Comparison of ENCODE assay signal across 9 cellular contexts in the genomic region with DNA sequence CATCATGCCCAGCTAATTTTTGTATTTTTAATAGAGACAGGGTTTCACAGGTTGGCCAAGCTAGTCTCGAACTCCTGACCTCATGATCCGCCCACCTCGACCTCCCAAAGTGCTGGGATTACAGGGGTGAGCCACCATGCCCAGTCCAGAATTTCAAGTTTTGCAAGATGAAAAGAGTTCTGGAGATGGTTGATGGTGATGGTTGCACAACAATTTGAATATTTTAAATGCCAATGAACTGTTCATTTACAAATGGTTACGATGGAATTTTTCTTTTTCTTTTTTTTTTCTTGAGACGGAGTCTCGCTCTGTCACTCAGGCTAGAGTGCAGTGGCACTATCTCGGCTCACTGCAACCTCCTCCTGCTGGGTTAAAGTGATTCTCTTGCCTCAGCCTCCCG. TPM values are rescaled to one million over a fixed set of nuclear protein-coding genes. Genes with fewer than 3 reads are reported as not detected.
DNase-seq lines count a peak whose midpoint lies in the region; ATAC-seq and TF ChIP-seq lines count a peak whose summit lies in the region.
"Not testable (repeated sequence)": the region's sequence is repeated elsewhere in the genome, so short reads cannot be mapped to it uniquely, and the experiment has no call there.
"Had no signal": no experiment of that assay in that cellular context is flagged by ENCODE, and none has a peak within 500 bp of the region (broad histone marks: within the 10 kb centered on the region; RNA-seq: fewer than 3 reads in every experiment).

No MANE protein-coding gene starts in this region.

- not testable (repeated sequence) for H3K27ac ChIP-seq in IMR-90 (ENCODE audit: insufficient read depth, low read length); Karpas-422 (ENCODE audit: low read length); trophoblast cell (ENCODE audit: low read depth, low read length)

- H2BK120ac ChIP-seq in IMR-90 (ENCODE audit: low read depth, low read length); trophoblast cell (ENCODE audit: insufficient read depth, low read length, poor library complexity): not testable (repeated sequence)

- intact Hi-C loops in IMR-90 (cut with micrococcal nuclease) = not testable (repeated sequence)

- not testable (repeated sequence) for H3K4me1 Mint-ChIP-seq in activated T-cell treated with anti-CD3 and anti-CD28 coated beads, Interleukin-2, amount 50 U/mL, for 72 hours (ENCODE audit: low read depth); type B pancreatic cell (ENCODE audit: unreplicated experiment)

- WGBS in IMR-90 (ENCODE audit: extremely low coverage in 2 of 2, insufficient read length in 1 of 2), 2 experiments = no CpG with 5 or more reads among the region's 8 CpGs
- no CpG with 5 or more reads among the region's 8 CpGs for WGBS in trophoblast cell (ENCODE audit: extremely low coverage, insufficient coverage, insufficient read length)

- dilution Hi-C loops in IMR-90 (cut with HindIII; ENCODE audit: low sequenced_read_pairs, unreplicated experiment) = not testable (repeated sequence)

- TF ChIP-seq POLR2A in IMR-90 (IDR thresholded peaks at IDR 0.05; ENCODE audit: low read depth, low read length) = not testable (repeated sequence)

- H2BK5ac ChIP-seq in IMR-90 (ENCODE audit: low read depth, low read length, poor library complexity, severe bottlenecking); trophoblast cell (ENCODE audit: low read depth, low read length, poor library complexity): not testable (repeated sequence)

- CTCF ChIA-PET in IMR-90 (lab: Yijun Ruan, JAX) = not testable (repeated sequence)

- not testable (repeated sequence) for H3K4me2 ChIP-seq in IMR-90 (ENCODE audit: low read depth, low read length); Karpas-422 (ENCODE audit: low read depth, low read length, poor library complexity, severe bottlenecking); trophoblast cell (ENCODE audit: low read length)

- in situ Hi-C loops in IMR-90 (cut with MboI; ENCODE audit: low sequenced_read_pairs) = not testable (repeated sequence)

- H2BK20ac ChIP-seq in IMR-90 (ENCODE audit: low read depth, low read length) = not testable (repeated sequence)

- H2BK15ac ChIP-seq in IMR-90 (ENCODE audit: low read depth, low read length) = not testable (repeated sequence)

- not testable (repeated sequence) for H2AFZ ChIP-seq in IMR-90 (replicated peaks; ENCODE audit: low read length, poor library complexity); Karpas-422 (ENCODE audit: low read length); trophoblast cell (ENCODE audit: insufficient read depth, low read length, poor library complexity)

- H3K4me3 ChIP-seq in AG10803 (ENCODE audit: low read length); IMR-90 (ENCODE audit: insufficient read depth, low read depth, low read length); Karpas-422 (ENCODE audit: low read length); trophoblast cell (ENCODE audit: low read depth, low read length): not testable (repeated sequence)

- not testable (repeated sequence) for H3K9me1 ChIP-seq in IMR-90 (ENCODE audit: insufficient read depth, low read length)

- H3K23ac ChIP-seq in IMR-90 (ENCODE audit: low read depth, low read length); trophoblast cell (ENCODE audit: low read length): not testable (repeated sequence)

- H3K14ac ChIP-seq in IMR-90 (replicated peaks; ENCODE audit: low read depth, low read length); trophoblast cell (ENCODE audit: low read length): not testable (repeated sequence)

- H3K9ac ChIP-seq in IMR-90 (ENCODE audit: low read depth, low read length); Karpas-422 (ENCODE audit: low read length); trophoblast cell (ENCODE audit: low read length): not testable (repeated sequence)

- H4K12ac ChIP-seq in trophoblast cell (ENCODE audit: low read depth, low read length) = not testable (repeated sequence)

- not testable (repeated sequence) for H3K4me3 Mint-ChIP-seq in activated T-cell treated with anti-CD3 and anti-CD28 coated beads, Interleukin-2, amount 50 U/mL, for 72 hours; type B pancreatic cell

- not testable (repeated sequence) for H3K9me2 ChIP-seq in Karpas-422 (replicated peaks; ENCODE audit: insufficient read depth, low read length)

- not testable (repeated sequence) for H3K9me3 Mint-ChIP-seq in activated T-cell treated with anti-CD3 and anti-CD28 coated beads, Interleukin-2, amount 50 U/mL, for 72 hours; type B pancreatic cell

- BruUV-seq in IMR-90 (replicated peaks; lab: Mats Ljungman, UMichigan) = not testable (repeated sequence)

- not testable (repeated sequence) for H4K91ac ChIP-seq in IMR-90 (ENCODE audit: insufficient read depth, low read depth, low read length); trophoblast cell (ENCODE audit: low read depth, low read length)

- peak; percentile 37; the same call in 1 of the 2 replicates for ATAC-seq in IMR-90 (ENCODE audit: low read depth)
- peak in 1 of 2 donors; percentile 2 for ATAC-seq in activated T-cell treated with anti-CD3 and anti-CD28 coated beads, Interleukin-2, amount 50 U/mL, for 72 hours (replicated peaks in 1 of 2)

- POLR2A ChIA-PET in IMR-90 (lab: Charles Lee; ENCODE audit: unreplicated experiment) = not testable (repeated sequence)

- not testable (repeated sequence) for H3K9me3 ChIP-seq in IMR-90 (ENCODE audit: control insufficient read depth, insufficient read depth, low read length); Karpas-422 (ENCODE audit: low read length); trophoblast cell (ENCODE audit: insufficient read depth, low read depth, low read length)

- peaks cover 10% of the 10 kb centered on the region for H3K36me3 ChIP-seq in IMR-90 (ENCODE audit: control insufficient read depth, insufficient read depth, low read length)
- H3K36me3 ChIP-seq in Karpas-422 (ENCODE audit: insufficient read depth, low read length) = peaks cover 25% of the 10 kb centered on the region
- not testable (repeated sequence) for H3K36me3 ChIP-seq in trophoblast cell (ENCODE audit: control insufficient read depth in 1 of 2, insufficient read depth in 2 of 2, low read length in 2 of 2)

- H4K20me1 ChIP-seq in IMR-90 (ENCODE audit: insufficient read depth, low read length); Karpas-422 (ENCODE audit: insufficient read depth, low read depth, low read length): not testable (repeated sequence)

- not testable (repeated sequence) for H3K79me1 ChIP-seq in IMR-90 (ENCODE audit: low read depth in 1 of 2, low read length in 2 of 2); trophoblast cell (ENCODE audit: low read length)

- not testable (repeated sequence) for H3K4me1 ChIP-seq in IMR-90 (ENCODE audit: control insufficient read depth, insufficient read depth, low read length); Karpas-422 (ENCODE audit: low read length); trophoblast cell (ENCODE audit: control insufficient read depth in 1 of 2, insufficient read depth in 2 of 2, low read length in 2 of 2)

- peaks cover 0 to 12% of the 10 kb centered on the region in 2 donors for H3K36me3 Mint-ChIP-seq in activated T-cell treated with anti-CD3 and anti-CD28 coated beads, Interleukin-2, amount 50 U/mL, for 72 hours (ENCODE audit: insufficient read depth in 2 of 2)
- H3K36me3 Mint-ChIP-seq in type B pancreatic cell = not testable (repeated sequence)

- H3K18ac ChIP-seq in IMR-90 (ENCODE audit: low read depth, low read length); trophoblast cell (ENCODE audit: low read length): not testable (repeated sequence)

- H3K4ac ChIP-seq in IMR-90 (ENCODE audit: low read depth, low read length); trophoblast cell (ENCODE audit: low read depth, low read length): not testable (repeated sequence)

- H3K56ac ChIP-seq in IMR-90 (ENCODE audit: extremely low read depth, insufficient read depth, low read length) = not testable (repeated sequence)

- H3K27ac Mint-ChIP-seq in activated T-cell treated with anti-CD3 and anti-CD28 coated beads, Interleukin-2, amount 50 U/mL, for 72 hours = peak overlapping the region; percentile 55
- H3K27ac Mint-ChIP-seq in type B pancreatic cell = peak overlapping the region; percentile 13

- not testable (repeated sequence) for H2AK9ac ChIP-seq in IMR-90 (replicated peaks; ENCODE audit: low read depth, low read length, poor library complexity)

- not testable (repeated sequence) for TF ChIP-seq CTCF in AG10803 (conservative IDR thresholded peaks at IDR 0.05; ENCODE audit: low read length); IMR-90 (conservative IDR thresholded peaks at IDR 0.05; ENCODE audit: low read depth, low read length); type B pancreatic cell (conservative IDR thresholded peaks at IDR 0.05)

- not testable (repeated sequence) for H2BK12ac ChIP-seq in trophoblast cell (ENCODE audit: low read length)

- not testable (repeated sequence) for H3K27me3 ChIP-seq in IMR-90 (ENCODE audit: control insufficient read depth, insufficient read depth, low read length); Karpas-422 (ENCODE audit: low read length); trophoblast cell (ENCODE audit: insufficient read depth, low read length)

- H3K27me3 Mint-ChIP-seq in activated T-cell treated with anti-CD3 and anti-CD28 coated beads, Interleukin-2, amount 50 U/mL, for 72 hours (ENCODE audit: low read depth); type B pancreatic cell: not testable (repeated sequence)

- H4K8ac ChIP-seq in IMR-90 (ENCODE audit: low read depth in 2 of 2, low read length in 2 of 2); trophoblast cell (ENCODE audit: low read depth, low read length): not testable (repeated sequence)

- H3K79me2 ChIP-seq in Karpas-422 (ENCODE audit: low read length); trophoblast cell (ENCODE audit: control insufficient read depth, insufficient read depth, low read length, poor library complexity): not testable (repeated sequence)

- peak; percentile 63 for DNase-seq in AG10803 (ENCODE audit: low read depth)
- not testable (repeated sequence) for DNase-seq in IMR-90; activated T-cell treated with anti-CD3 and anti-CD28 coated beads, Interleukin-2, amount 50 U/mL, for 72 hours; type B pancreatic cell (ENCODE audit: extremely low spot score, unreplicated experiment)
- peak; percentile 32 for DNase-seq in Karpas-422
- DNase-seq in fibroblast of gingiva (ENCODE audit: low read depth) = peak; percentile 52
- peak; percentile 55 for DNase-seq in iris pigment epithelial cell (ENCODE audit: low read depth)
- peak; percentile 51 to 95 for DNase-seq in trophoblast cell

- H2AK5ac ChIP-seq in IMR-90 (ENCODE audit: low read depth, low read length); trophoblast cell (ENCODE audit: low read length): not testable (repeated sequence)

- TF ChIP-seq RAD21 in IMR-90 (IDR thresholded peaks at IDR 0.05; ENCODE audit: low read length) = not testable (repeated sequence)

- H4K5ac ChIP-seq in IMR-90 (ENCODE audit: low read depth, low read length) = not testable (repeated sequence)

RNA-seq across cellular contexts. Expression of a gene that starts 15.1 kb away (rescaled TPM):
- total RNA-seq in IMR-90 (2012; rRNA removed) (28,223 and 30,152 TPM in 2 replicates), type B pancreatic cell (ENCODE audit: low replicate concordance) (12,371 and 13,155 TPM in 2 replicates)
- polyA plus RNA-seq in IMR-90 (2012; rRNA removed) = 11,870 and 14,757 TPM in 2 replicates
- 7,454 and 10,082 TPM in 2 replicates for polyA plus RNA-seq in IMR-90 (2012; cell fraction: cytosol; rRNA removed)
- polyA plus RNA-seq in IMR-90 (2012; cell fraction: nucleus; rRNA removed; ENCODE audit: low replicate concordance) = 1,642 and 5,672 TPM in 2 replicates
- 10,549 and 10,623 TPM in 2 replicates for total RNA-seq in Karpas-422 (2014; rRNA removed; shearing (Covaris generic); ENCODE audit: low replicate concordance)
- total RNA-seq in activated T-cell treated with anti-CD3 and anti-CD28 coated beads, Interleukin-2, amount 50 U/mL, for 72 hours = over 10,000 TPM; 15,536 to 16,076 TPM
- 10,280 and 10,757 TPM in 2 replicates for polyA plus RNA-seq in trophoblast cell (2013)

RNA-seq across cellular contexts. Expression of a gene that starts 44.2 kb away (rescaled TPM):
- total RNA-seq in IMR-90 (2012; rRNA removed) (34.7 and 39.8 TPM in 2 replicates), type B pancreatic cell (ENCODE audit: low replicate concordance) (28.0 and 28.3 TPM in 2 replicates)
- 12.7 and 15.0 TPM in 2 replicates for polyA plus RNA-seq in IMR-90 (2012; rRNA removed)
- 4.3 and 6.3 TPM in 2 replicates for polyA plus RNA-seq in IMR-90 (2012; cell fraction: cytosol; rRNA removed)
- 12.2 and 32.1 TPM in 2 replicates for polyA plus RNA-seq in IMR-90 (2012; cell fraction: nucleus; rRNA removed; ENCODE audit: low replicate concordance)
- 42.9 and 65.9 TPM in 2 replicates for total RNA-seq in Karpas-422 (2014; rRNA removed; shearing (Covaris generic); ENCODE audit: low replicate concordance)
- 10 to 100 TPM; 49.6 to 68.8 TPM for total RNA-seq in activated T-cell treated with anti-CD3 and anti-CD28 coated beads, Interleukin-2, amount 50 U/mL, for 72 hours
- polyA plus RNA-seq in trophoblast cell (2013) = 11.3 and 11.5 TPM in 2 replicates

RNA-seq across cellular contexts. Expression of a gene that starts 53.6 kb away (rescaled TPM):
- total RNA-seq in IMR-90 (2012; rRNA removed) (1.6 and 4.2 TPM in 2 replicates), type B pancreatic cell (ENCODE audit: low replicate concordance) (0.12 TPM in 2 replicates)
- polyA plus RNA-seq in IMR-90 (2012; rRNA removed) = 1.3 and 1.5 TPM in 2 replicates
- 1.1 and 1.2 TPM in 2 replicates for polyA plus RNA-seq in IMR-90 (2012; cell fraction: cytosol; rRNA removed)
- 1.1 and 1.3 TPM in 2 replicates for polyA plus RNA-seq in IMR-90 (2012; cell fraction: nucleus; rRNA removed; ENCODE audit: low replicate concordance)
- total RNA-seq in Karpas-422 (2014; rRNA removed; shearing (Covaris generic); ENCODE audit: low replicate concordance) = 10.7 and 12.8 TPM in 2 replicates
- 10 to 100 TPM; 20.7 to 26.9 TPM for total RNA-seq in activated T-cell treated with anti-CD3 and anti-CD28 coated beads, Interleukin-2, amount 50 U/mL, for 72 hours
- 0.16 and 0.19 TPM in 2 replicates for polyA plus RNA-seq in trophoblast cell (2013)
- total RNA-seq: A172 had no signal
